ENCODE assay signal across 19 cellular contexts in genomic region chr2:170503971-170504819, GRCh38.
A peak's percentile ranks its signal among the peaks of the same experiment; 100 is the strongest.
DNase-seq lines count a peak whose midpoint lies in the region; TF ChIP-seq lines count a peak whose summit lies in the region.
"Had no signal": no experiment of that assay in that cellular context is flagged by ENCODE, and none has a peak within 500 bp of the region (broad histone marks: within the 10 kb centered on the region; RNA-seq: fewer than 3 reads in every experiment).

No MANE protein-coding gene starts in this region.

- H2BK5ac ChIP-seq in mesendoderm (ENCODE audit: low read length), result peak overlapping the region; percentile 97

- peak overlapping the region; percentile 83 for H3K56ac ChIP-seq in mesendoderm (ENCODE audit: low read length)

- intact Hi-C loops in A673 (cut with micrococcal nuclease; ENCODE audit: unreplicated experiment), result loop anchor here (10.0 kb wide), 1 partner anchor 211 kb away; the partner anchor contains the start of gene SP5

- no peaks in the 10 kb centered on the region for H3K9me3 Mint-ChIP-seq in endodermal cell
- H3K9me3 Mint-ChIP-seq: activated CD4-positive, alpha-beta memory T cell treated with anti-CD3 and anti-CD28 coated beads, Interleukin-2, amount 10 ng/mL, durations not matched to agents 7 days and 5 days; natural killer cell had no signal

- peak overlapping the region; percentile 29 for H4K5ac ChIP-seq in mesendoderm (ENCODE audit: low read length)

- no peak overlapping the region for H2AK5ac ChIP-seq in mesendoderm (ENCODE audit: low read length)

- no peaks in the 10 kb centered on the region for H3K36me3 Mint-ChIP-seq in endodermal cell (ENCODE audit: low read depth)
- H3K36me3 Mint-ChIP-seq: natural killer cell had no signal

- peak overlapping the region; percentile 17 for H3K4me3 Mint-ChIP-seq in endodermal cell
- H3K4me3 Mint-ChIP-seq: activated CD4-positive, alpha-beta memory T cell treated with anti-CD3 and anti-CD28 coated beads, Interleukin-2, amount 10 ng/mL, durations not matched to agents 7 days and 5 days; HFFc6; natural killer cell had no signal

- H3K4me1 Mint-ChIP-seq in endodermal cell, result peaks cover 72% of the 10 kb centered on the region

- TSS peak; percentile 52 for BruUV-seq in A673 (replicated peaks; lab: Mats Ljungman, UMichigan)

- no peaks in the 10 kb centered on the region for H3K79me1 ChIP-seq in mesendoderm (ENCODE audit: low read length)

- H2BK15ac ChIP-seq in mesendoderm (replicated peaks; ENCODE audit: low read depth), result no peak overlapping the region

- no peak overlapping the region for H4K8ac ChIP-seq in mesendoderm (ENCODE audit: low read depth, low read length)

- peak overlapping the region; percentile 87 for H3K4ac ChIP-seq in mesendoderm (ENCODE audit: low read depth, low read length)

- H3K27me3 Mint-ChIP-seq in endodermal cell (ENCODE audit: insufficient read depth), result no peaks in the 10 kb centered on the region

- H3K4me2 ChIP-seq in mesendoderm (ENCODE audit: low read length), result no peak overlapping the region
- H3K4me2 ChIP-seq: A549; BLaER1 treated with 17β-estradiol and CSF1 and Interleukin-3, amounts not matched to agents 10 nM and 100 nM had no signal

- H3K9me3 ChIP-seq in A673 (ENCODE audit: low read depth, low read length, poor library complexity, severe bottlenecking), result no peaks in the 10 kb centered on the region
- H3K9me3 ChIP-seq in endodermal cell (ENCODE audit: control insufficient read depth, low read length), result no peaks in the 10 kb centered on the region
- H3K9me3 ChIP-seq: A549; BLaER1 treated with 17β-estradiol and CSF1 and Interleukin-3, amounts not matched to agents 10 nM and 100 nM; psoas muscle had no signal

- H3K4me3 ChIP-seq in A673 (ENCODE audit: low read depth, low read length, poor library complexity, severe bottlenecking) (peak overlapping the region; percentile 16), endodermal cell (ENCODE audit: low read length) (no peak overlapping the region), mesendoderm (ENCODE audit: low read length) (no peak overlapping the region)
- H3K4me3 ChIP-seq: A549; BLaER1 treated with 17β-estradiol and CSF1 and Interleukin-3, amounts not matched to agents 10 nM and 100 nM; psoas muscle had no signal

- H3K27ac Mint-ChIP-seq in endodermal cell, result peak overlapping the region; percentile 80
- H3K27ac Mint-ChIP-seq: activated CD4-positive, alpha-beta memory T cell treated with anti-CD3 and anti-CD28 coated beads, Interleukin-2, amount 10 ng/mL, durations not matched to agents 7 days and 5 days; HFFc6; natural killer cell had no signal

- no peaks in the 10 kb centered on the region for H3K36me3 ChIP-seq in A673 (ENCODE audit: insufficient read depth, low read length, poor library complexity, severe bottlenecking)
- H3K36me3 ChIP-seq in endodermal cell (ENCODE audit: control insufficient read depth, insufficient read depth, low read length), result no peaks in the 10 kb centered on the region
- no peaks in the 10 kb centered on the region for H3K36me3 ChIP-seq in mesendoderm (ENCODE audit: control insufficient read depth, insufficient read depth, low read length)
- H3K36me3 ChIP-seq: BLaER1 treated with 17β-estradiol and CSF1 and Interleukin-3, amounts not matched to agents 10 nM and 100 nM had no signal

- H3K18ac ChIP-seq in mesendoderm (ENCODE audit: low read length), result peak overlapping the region; percentile 97

- H2BK120ac ChIP-seq in mesendoderm (ENCODE audit: low read depth, low read length), result peak overlapping the region; percentile 92

- H3K4me1 ChIP-seq in A673 (ENCODE audit: insufficient read depth, low read length, poor library complexity, severe bottlenecking) (peaks cover 45% of the 10 kb centered on the region), endodermal cell (ENCODE audit: control insufficient read depth, insufficient read depth, low read length) (peaks cover 10% of the 10 kb centered on the region), mesendoderm (ENCODE audit: control insufficient read depth, low read depth, low read length) (peaks cover 19% of the 10 kb centered on the region)
- H3K4me1 ChIP-seq: A549 had no signal

- POLR2A ChIA-PET in A673 (lab: Charles Lee; ENCODE audit: low non-redundant PET), result no interaction called here

- DNase-seq in A673 (ENCODE audit: low spot score) (peak; percentile 96), UCSD-AML1 (lab: John Stamatoyannopoulos, UW; ENCODE audit: unreplicated experiment) (peak; percentile 17), endodermal cell (peak; percentile 79), mesendoderm (peak; percentile 93), HUDEP-2 (lab: John Stamatoyannopoulos, UW; ENCODE audit: unreplicated experiment in 76 of 76) (no peak), iPS-NIHi11 (ENCODE audit: low spot score) (no peak), kidney tubule cell (ENCODE audit: low spot score) (no peak), amniotic stem cell (lab: John Stamatoyannopoulos, UW) (no peak)
- DNase-seq: activated CD4-positive, alpha-beta memory T cell treated with anti-CD3 and anti-CD28 coated beads, Interleukin-2, amount 10 ng/mL, durations not matched to agents 7 days and 5 days; activated gamma-delta T cell; DND-41; HFFc6; kidney glomerular epithelial cell; natural killer cell; psoas muscle; stimulated activated CD4-positive, alpha-beta T cell treated with anti-CD3 and anti-CD28 coated beads, Interleukin-1b, Interleukin-23, amount 100 ng/mL, for 48 hours; T-helper 9 cell had no signal

- no peak overlapping the region for H3K23ac ChIP-seq in mesendoderm (ENCODE audit: low read length)

- TF ChIP-seq CTCF in A673 (conservative IDR thresholded peaks at IDR 0.05; ENCODE audit: low read depth, low read length) (no peak), endodermal cell (conservative IDR thresholded peaks at IDR 0.05) (no peak)

- H3K9ac ChIP-seq in endodermal cell (ENCODE audit: extremely low read depth, low read length, poor library complexity, severe bottlenecking) (no peak overlapping the region), mesendoderm (ENCODE audit: low read length) (peak overlapping the region; percentile 28)
- H3K9ac ChIP-seq: BLaER1 treated with 17β-estradiol and CSF1 and Interleukin-3, amounts not matched to agents 10 nM and 100 nM had no signal

- CTCF ChIA-PET in A673 (lab: Charles Lee), result no interaction called here

- H3K27ac ChIP-seq in A673 (ENCODE audit: low read depth, low read length, poor library complexity, severe bottlenecking) (peak overlapping the region; percentile 64), endodermal cell (ENCODE audit: low read depth, low read length) (peak overlapping the region; percentile 26), mesendoderm (ENCODE audit: low read depth, low read length) (peak overlapping the region; percentile 97)
- H3K27ac ChIP-seq: A549; BLaER1 treated with 17β-estradiol and CSF1 and Interleukin-3, amounts not matched to agents 10 nM and 100 nM; psoas muscle had no signal

- no peaks in the 10 kb centered on the region for H3K79me2 ChIP-seq in mesendoderm (ENCODE audit: control insufficient read depth, insufficient read depth, low read length)

- H3K27me3 ChIP-seq in A673 (replicated peaks; ENCODE audit: insufficient read depth, low read depth, low read length, poor library complexity), result no peaks in the 10 kb centered on the region
- no peaks in the 10 kb centered on the region for H3K27me3 ChIP-seq in endodermal cell (ENCODE audit: control insufficient read depth, insufficient read depth, low read length, poor library complexity, severe bottlenecking)
- no peaks in the 10 kb centered on the region for H3K27me3 ChIP-seq in mesendoderm (ENCODE audit: insufficient read depth, low read length, poor library complexity)

- WGBS in endodermal cell (ENCODE audit: insufficient coverage in 1 of 2, insufficient read length in 1 of 2), 2 experiments, result 24 to 44% methylated on average over 8 to 14 of the region's 15 CpGs
- WGBS in mesendoderm (ENCODE audit: extremely low coverage, insufficient coverage, low lambda C conversion rate), result no CpG with 5 or more reads among the region's 15 CpGs

Comparison
In these comparisons a context has a peak if more than half of its experiments do, and no peak if none do; other contexts are left out.
1. DNase-seq: peak in A673 (single experiment), UCSD-AML1 (single experiment), endodermal cell (single experiment) and mesendoderm (single experiment); none in HUDEP-2 (0 of 76), iPS-NIHi11 (single experiment), kidney tubule cell (single experiment) and amniotic stem cell (single experiment).
2. H3K27ac ChIP-seq: peak in every context shown above with its lines; median percentile 97 in mesendoderm; 64 in A673; 26 in endodermal cell.